27 cellular contexts compared by ENCODE assay signal in the genomic region with DNA sequence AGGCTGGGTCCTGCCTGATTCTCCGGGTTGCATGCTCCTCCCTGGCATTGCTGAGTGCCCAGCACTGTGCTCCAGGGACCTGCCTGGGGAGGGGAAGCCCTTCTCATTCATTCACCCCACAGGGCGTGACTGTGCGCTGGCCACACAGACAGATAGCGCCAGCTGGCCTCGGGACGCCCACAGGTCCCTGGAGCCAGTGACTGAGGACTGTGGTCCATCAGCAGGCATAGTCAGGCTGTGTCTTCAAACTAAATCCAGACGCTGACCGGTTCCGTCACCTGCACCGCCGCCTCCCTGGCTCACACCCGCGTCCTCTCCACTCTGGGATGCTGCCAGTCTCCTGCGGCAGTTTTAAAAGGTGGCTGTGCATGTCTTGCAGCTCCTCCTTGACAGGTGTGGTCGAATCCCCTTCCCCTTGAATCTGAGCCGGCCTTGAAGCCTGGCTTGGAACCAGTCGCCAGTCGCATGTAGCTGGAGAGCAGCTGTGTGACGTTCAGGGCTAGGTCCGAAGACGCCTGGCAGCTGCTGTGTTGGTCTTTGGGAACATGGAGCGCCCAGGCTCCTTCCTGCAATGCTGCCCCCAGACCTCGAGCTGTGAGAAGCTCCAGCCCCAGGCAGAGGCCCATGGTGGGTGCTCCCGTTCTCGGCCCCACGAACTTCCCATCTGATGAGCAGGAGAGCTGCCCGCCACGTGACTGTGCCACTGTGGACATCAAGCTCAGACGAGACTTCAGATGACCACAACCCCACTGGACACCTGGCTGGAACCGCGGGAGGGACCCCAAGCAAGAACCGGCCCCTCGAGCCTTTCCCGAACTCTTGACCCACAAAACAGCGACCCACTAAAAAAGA.
"Had no signal": no experiment of that assay in that cellular context is flagged by ENCODE, and none has a peak within 500 bp of the region (broad histone marks: within the 10 kb centered on the region; RNA-seq: fewer than 3 reads in every experiment).

No MANE protein-coding gene starts in this region.

- H3K27me3 Mint-ChIP-seq: activated CD4-positive, alpha-beta T cell treated with anti-CD3 and anti-CD28 coated beads for 36 hours had no signal

- H3K27ac Mint-ChIP-seq: activated CD4-positive, alpha-beta T cell treated with anti-CD3 and anti-CD28 coated beads for 36 hours; activated CD8-positive, alpha-beta T cell treated with anti-CD3 and anti-CD28 coated beads for 36 hours; activated naive CD4-positive, alpha-beta T cell treated with anti-CD3 and anti-CD28 coated beads, Interleukin-2, amount 10 ng/mL, durations not matched to agents 7 days and 5 days; activated naive CD8-positive, alpha-beta T cell treated with anti-CD3 and anti-CD28 coated beads for 36 hours; activated T-cell treated with anti-CD3 and anti-CD28 coated beads, Interleukin-2, amount 50 U/mL, for 72 hours; activated T-helper 2 cell treated with anti-CD3 and anti-CD28 coated beads, Interferon-gamma antibody, Interleukin-2, Interleukin-4, amounts not matched to agents 10 μg/mL and 5 μg/mL and 100 μg/mL, durations not matched to agents 14 hours and 24 hours and 36 hours; T-cell had no signal

- H3K9me3 Mint-ChIP-seq: activated CD8-positive, alpha-beta T cell treated with anti-CD3 and anti-CD28 coated beads for 36 hours; activated naive CD4-positive, alpha-beta T cell treated with anti-CD3 and anti-CD28 coated beads, Interleukin-2, amount 10 ng/mL, durations not matched to agents 7 days and 5 days; activated naive CD8-positive, alpha-beta T cell treated with anti-CD3 and anti-CD28 coated beads for 36 hours; activated T-cell treated with anti-CD3 and anti-CD28 coated beads, Interleukin-2, amount 50 U/mL, for 72 hours; activated T-helper 2 cell treated with anti-CD3 and anti-CD28 coated beads, Interferon-gamma antibody, Interleukin-2, Interleukin-4, amounts not matched to agents 10 μg/mL and 5 μg/mL and 100 μg/mL, durations not matched to agents 14 hours and 24 hours and 36 hours; T-cell had no signal

- H3K36me3 ChIP-seq: brain microvascular endothelial cell, cardiac muscle cell had no signal

- H3K36me3 Mint-ChIP-seq: activated naive CD4-positive, alpha-beta T cell treated with anti-CD3 and anti-CD28 coated beads, Interleukin-2, amount 10 ng/mL, durations not matched to agents 7 days and 5 days; activated naive CD8-positive, alpha-beta T cell treated with anti-CD3 and anti-CD28 coated beads for 36 hours; T-cell had no signal

- FAIRE-seq: RCC 7860, TTC549 had no signal

- DNase-seq: activated CD4-positive, alpha-beta T cell treated with anti-CD3 and anti-CD28 coated beads for 36 hours; activated CD4-positive, alpha-beta T cell treated with anti-CD3 and anti-CD28 coated beads, Interleukin-2, amount 50 U/mL, for 1 hour; activated CD8-positive, alpha-beta memory T cell treated with anti-CD3 and anti-CD28 coated beads, Interleukin-2, amount 50 U/mL, for 4 hours; activated CD8-positive, alpha-beta T cell treated with anti-CD3 and anti-CD28 coated beads for 36 hours; activated gamma-delta T cell treated with Interleukin-2 at 50 U/mL for 16 hours; activated naive CD4-positive, alpha-beta T cell treated with anti-CD3 and anti-CD28 coated beads, Interleukin-2, amount 10 ng/mL, durations not matched to agents 7 days and 5 days; activated naive CD8-positive, alpha-beta T cell treated with anti-CD3 and anti-CD28 coated beads for 36 hours; activated T-cell treated with anti-CD3 and anti-CD28 coated beads, Interleukin-2, amount 50 U/mL, for 72 hours; brain microvascular endothelial cell; MM.1S; NCI-H1105 treated with DMSO at 0.1 percent for 48 hours; NCI-H1436 treated with DMSO at 0.1 percent for 48 hours; NCI-H187; NCI-H2081; NCI-H510A treated with DMSO at 0.1 percent for 48 hours; NCI-H69; PC-3; SIG-M5; T-cell; T-helper 2 cell; T1000 had no signal

- H3K4me1 Mint-ChIP-seq: activated CD4-positive, alpha-beta T cell treated with anti-CD3 and anti-CD28 coated beads for 36 hours; activated naive CD4-positive, alpha-beta T cell treated with anti-CD3 and anti-CD28 coated beads, Interleukin-2, amount 10 ng/mL, durations not matched to agents 7 days and 5 days; activated naive CD8-positive, alpha-beta T cell treated with anti-CD3 and anti-CD28 coated beads for 36 hours; T-cell had no signal

- ATAC-seq: activated CD4-positive, alpha-beta T cell treated with anti-CD3 and anti-CD28 coated beads for 36 hours; activated CD8-positive, alpha-beta T cell treated with anti-CD3 and anti-CD28 coated beads for 36 hours; activated T-cell treated with anti-CD3 and anti-CD28 coated beads, Interleukin-2, amount 50 U/mL, for 72 hours; PC-3; T-cell had no signal

- H3K4me3 Mint-ChIP-seq: activated CD4-positive, alpha-beta T cell treated with anti-CD3 and anti-CD28 coated beads for 36 hours; activated CD8-positive, alpha-beta T cell treated with anti-CD3 and anti-CD28 coated beads for 36 hours; activated naive CD4-positive, alpha-beta T cell treated with anti-CD3 and anti-CD28 coated beads, Interleukin-2, amount 10 ng/mL, durations not matched to agents 7 days and 5 days; activated naive CD8-positive, alpha-beta T cell treated with anti-CD3 and anti-CD28 coated beads for 36 hours; activated T-cell treated with anti-CD3 and anti-CD28 coated beads, Interleukin-2, amount 50 U/mL, for 72 hours; T-cell had no signal

- H3K4me3 ChIP-seq: cardiac muscle cell, SK-N-MC had no signal

- H3K27ac ChIP-seq: brain microvascular endothelial cell, cardiac muscle cell, SK-N-MC, VCaP had no signal
